11 cellular contexts compared by ENCODE assay signal in the genomic region with DNA sequence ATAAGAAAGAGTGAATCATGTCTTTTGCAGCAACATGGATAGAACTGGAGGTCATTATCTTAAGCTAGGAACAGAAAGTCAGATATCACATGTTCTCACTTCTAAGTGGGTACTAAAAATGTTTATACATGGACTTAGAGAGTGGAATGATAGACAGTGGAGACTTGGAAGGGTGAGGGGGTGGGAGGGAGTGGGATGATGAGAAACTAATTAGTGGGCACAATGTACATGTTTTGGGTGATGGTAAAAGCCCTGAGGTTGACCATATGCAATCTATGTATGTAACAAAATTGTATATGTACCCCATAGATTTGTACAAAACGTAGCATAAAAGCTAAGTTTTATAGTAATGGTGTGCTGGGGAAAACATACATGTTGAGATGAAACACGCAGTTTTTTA.
"Had no signal": no experiment of that assay in that cellular context is flagged by ENCODE, and none has a peak within 500 bp of the region (broad histone marks: within the 10 kb centered on the region; RNA-seq: fewer than 3 reads in every experiment).

No MANE protein-coding gene starts in this region.

- FAIRE-seq: H1, HepG2 had no signal

- H3K36me3 ChIP-seq: HAP-1 had no signal

- H3K9me3 ChIP-seq: HAP-1 had no signal

- H3K9ac ChIP-seq: KMS-11 had no signal

- H3K27ac ChIP-seq: HL-60, KMS-11 had no signal

- H3K4me3 ChIP-seq: GM23338, HAP-1 had no signal

- ATAC-seq: GM23338, HCT116, HepG2 had no signal

- DNase-seq: H7, HFFc6, Karpas-422, KBM-7 had no signal
